In the genomic region with DNA sequence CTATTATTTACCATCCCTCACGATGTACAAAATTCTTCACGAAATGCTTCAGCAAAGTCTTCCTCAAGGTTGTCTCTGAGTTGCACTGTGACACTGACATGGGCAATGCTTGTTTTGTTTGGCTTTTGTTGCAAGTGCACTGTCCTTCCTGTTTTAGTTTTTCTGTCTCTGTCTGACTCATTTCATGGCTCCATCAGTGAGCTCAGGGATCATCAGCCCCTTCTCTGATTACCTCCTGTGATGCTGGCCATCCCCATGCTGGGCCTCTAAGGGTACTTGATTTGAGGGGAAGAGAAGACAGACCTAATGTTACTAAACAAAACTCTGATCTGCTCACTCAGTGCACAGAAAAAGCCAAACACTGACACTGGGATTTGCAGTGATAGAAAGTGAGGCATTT, we compare ENCODE assay signal across 12 cellular contexts. TPM values are rescaled to one million over a fixed set of nuclear protein-coding genes. Genes with fewer than 3 reads are reported as not detected.
DNase-seq lines count a peak whose midpoint lies in the region; ATAC-seq and TF ChIP-seq lines count a peak whose summit lies in the region.
"Had no signal": no experiment of that assay in that cellular context is flagged by ENCODE, and none has a peak within 500 bp of the region (broad histone marks: within the 10 kb centered on the region; RNA-seq: fewer than 3 reads in every experiment).

No MANE protein-coding gene starts in this region.

- TF ChIP-seq CTCF in SK-N-SH (IDR thresholded peaks at IDR 0.05) = no peak

- WGBS in SK-N-SH (ENCODE audit: low lambda C conversion rate) = 91% methylated on average over 2 of the region's 2 CpGs

- DNase-seq in SK-N-SH (no peak), posterior cingulate gyrus (no peak), NCI-H2196 (lab: John Stamatoyannopoulos, UW; ENCODE audit: unreplicated experiment) (no peak)
- DNase-seq in central memory CD8-positive, alpha-beta T cell (ENCODE audit: low spot score in 2 of 2) = no peak
- DNase-seq in CD8-positive, alpha-beta memory T cell = no peak
- DNase-seq: 8988T, NCI-H226 had no signal

- no peak overlapping the region for H3K4me3 Mint-ChIP-seq in central memory CD8-positive, alpha-beta T cell
- no peak overlapping the region for H3K4me3 Mint-ChIP-seq in CD8-positive, alpha-beta memory T cell
- H3K4me3 Mint-ChIP-seq: activated naive CD8-positive, alpha-beta T cell had no signal

- H3K9me2 ChIP-seq in SK-N-SH = no peaks in the 10 kb centered on the region

- H3K79me2 ChIP-seq in SK-N-SH (ENCODE audit: insufficient read depth) = no peaks in the 10 kb centered on the region

- no peaks in the 10 kb centered on the region for H3K36me3 Mint-ChIP-seq in central memory CD8-positive, alpha-beta T cell (ENCODE audit: insufficient read depth)
- H3K36me3 Mint-ChIP-seq in CD8-positive, alpha-beta memory T cell = no peaks in the 10 kb centered on the region

- no peak for TF ChIP-seq RAD21 in SK-N-SH (IDR thresholded peaks at IDR 0.05; ENCODE audit: low read length)

- H2AFZ ChIP-seq in SK-N-SH (ENCODE audit: low read depth) = peak overlapping the region; percentile 35; the same call in 1 of the 2 replicates

- POLR2A ChIA-PET in SK-N-SH (lab: Yijun Ruan, JAX) = no interaction called here
- POLR2A ChIA-PET in CD8-positive, alpha-beta memory T cell (lab: Charles Lee) = no interaction called here

- peaks cover 0 to 7% of the 10 kb centered on the region in 2 experiments; a peak in 1 of 4 replicates for H3K4me1 ChIP-seq in SK-N-SH (ENCODE audit: control insufficient read depth in 1 of 2, insufficient read depth in 2 of 2, low read depth in 1 of 2, low read length in 1 of 2)
- H3K4me1 ChIP-seq in CD8-positive, alpha-beta memory T cell (ENCODE audit: insufficient read depth, low read length) = no peaks in the 10 kb centered on the region
- H3K4me1 ChIP-seq: prostate gland had no signal

- H4K20me1 ChIP-seq in SK-N-SH (ENCODE audit: insufficient read depth) = no peaks in the 10 kb centered on the region

- H3K27ac Mint-ChIP-seq in central memory CD8-positive, alpha-beta T cell (ENCODE audit: low read depth) = peak overlapping the region; percentile 16
- peak overlapping the region in 2 of 8 donors; percentile 15 to 20 for H3K27ac Mint-ChIP-seq in CD8-positive, alpha-beta memory T cell
- H3K27ac Mint-ChIP-seq: activated naive CD8-positive, alpha-beta T cell had no signal

- CTCF ChIA-PET in SK-N-SH (lab: Yijun Ruan, JAX) = interaction anchor here (0.6 kb wide), 1 partner anchor 699 kb away, joined by 3 read pairs; no protein-coding TSS in a partner anchor
- CTCF ChIA-PET in CD8-positive, alpha-beta memory T cell (lab: Charles Lee) = no interaction called here

- H3K27me3 ChIP-seq in SK-N-SH (ENCODE audit: insufficient read depth) = no peaks in the 10 kb centered on the region
- H3K27me3 ChIP-seq in CD8-positive, alpha-beta memory T cell (ENCODE audit: insufficient read depth, low read length, poor library complexity, severe bottlenecking) = no peaks in the 10 kb centered on the region

- peaks cover 6% of the 10 kb centered on the region for H3K4me1 Mint-ChIP-seq in central memory CD8-positive, alpha-beta T cell
- H3K4me1 Mint-ChIP-seq in CD8-positive, alpha-beta memory T cell = peaks cover 4 to 16% (median 7%) of the 10 kb centered on the region in 3 donors

- H3F3A ChIP-seq in SK-N-SH (replicated peaks; ENCODE audit: insufficient read depth) = peaks cover 23% of the 10 kb centered on the region

- no peak; the same call in 2 of the 3 replicates for ATAC-seq in SK-N-SH treated with all-trans-retinoic acid at 6 μM for 48 hours
- peak; percentile 67 for ATAC-seq in GM21528 (IDR thresholded peaks at IDR 0.05; ENCODE audit: low FRiP score, unreplicated experiment)
- peak; percentile 75 for ATAC-seq in HG03354 (IDR thresholded peaks at IDR 0.05; ENCODE audit: poor library complexity, severe bottlenecking, unreplicated experiment)
- ATAC-seq in central memory CD8-positive, alpha-beta T cell (replicated peaks; ENCODE audit: extremely low read depth, poor library complexity, severe bottlenecking) = no peak

- peak overlapping the region in 1 of 2 experiments; percentile 17; a peak in 2 of 4 replicates for H3K27ac ChIP-seq in SK-N-SH (ENCODE audit: low read depth in 2 of 2, low read length in 1 of 2)
- no peak overlapping the region for H3K27ac ChIP-seq in CD8-positive, alpha-beta memory T cell (ENCODE audit: low read depth, low read length)
- H3K27ac ChIP-seq: prostate gland had no signal

- peak overlapping the region; percentile 23; the same call in 1 of the 2 replicates for H3K4me2 ChIP-seq in SK-N-SH

- no peaks in the 10 kb centered on the region for H3K9me3 Mint-ChIP-seq in central memory CD8-positive, alpha-beta T cell
- H3K9me3 Mint-ChIP-seq in CD8-positive, alpha-beta memory T cell = no peaks in the 10 kb centered on the region

- H3K36me3 ChIP-seq in SK-N-SH (replicated peaks in 1 of 2; ENCODE audit: control insufficient read depth in 1 of 2, insufficient read depth in 2 of 2, low read length in 1 of 2) = no peaks in the 10 kb centered on the region
- no peaks in the 10 kb centered on the region for H3K36me3 ChIP-seq in CD8-positive, alpha-beta memory T cell (ENCODE audit: insufficient read depth, low read length)
- H3K36me3 ChIP-seq: prostate gland had no signal

- H3K27me3 Mint-ChIP-seq in central memory CD8-positive, alpha-beta T cell = no peaks in the 10 kb centered on the region
- peaks cover 0 to 2% of the 10 kb centered on the region in 2 donors for H3K27me3 Mint-ChIP-seq in CD8-positive, alpha-beta memory T cell
- H3K27me3 Mint-ChIP-seq: activated naive CD8-positive, alpha-beta T cell had no signal

- H3K4me3 ChIP-seq in SK-N-SH (ENCODE audit: low read depth in 2 of 2, low read length in 1 of 2) = no peak overlapping the region
- no peak overlapping the region for H3K4me3 ChIP-seq in CD8-positive, alpha-beta memory T cell (ENCODE audit: low read length)
- H3K4me3 ChIP-seq: prostate gland had no signal

- TF ChIP-seq EP300 in SK-N-SH (IDR thresholded peaks at IDR 0.05; ENCODE audit: borderline replicate concordance in 1 of 2, low read depth in 1 of 2, low read length in 1 of 2) = no peak

- intact Hi-C loops in posterior cingulate gyrus (cut with DNase I) = no loop called here

- no peak overlapping the region for H3K9ac ChIP-seq in SK-N-SH

- no peaks in the 10 kb centered on the region for H3K9me3 ChIP-seq in SK-N-SH
- H3K9me3 ChIP-seq in CD8-positive, alpha-beta memory T cell (ENCODE audit: low read length) = no peaks in the 10 kb centered on the region
- H3K9me3 ChIP-seq: prostate gland had no signal

TF ChIP-seq in SK-N-SH, 30 proteins besides CTCF, POLR2A, EP300 and RAD21:
- TF ChIP-seq, protein P1, sequence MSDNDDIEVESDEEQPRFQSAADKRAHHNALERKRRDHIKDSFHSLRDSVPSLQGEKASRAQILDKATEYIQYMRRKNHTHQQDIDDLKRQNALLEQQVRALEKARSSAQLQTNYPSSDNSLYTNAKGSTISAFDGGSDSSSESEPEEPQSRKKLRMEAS (IDR thresholded peaks at IDR 0.05; ENCODE audit: low read depth) = no peak
- no peak for TF ChIP-seq RFX5 (IDR thresholded peaks at IDR 0.05; ENCODE audit: low read length)
- TF ChIP-seq, protein P2, sequence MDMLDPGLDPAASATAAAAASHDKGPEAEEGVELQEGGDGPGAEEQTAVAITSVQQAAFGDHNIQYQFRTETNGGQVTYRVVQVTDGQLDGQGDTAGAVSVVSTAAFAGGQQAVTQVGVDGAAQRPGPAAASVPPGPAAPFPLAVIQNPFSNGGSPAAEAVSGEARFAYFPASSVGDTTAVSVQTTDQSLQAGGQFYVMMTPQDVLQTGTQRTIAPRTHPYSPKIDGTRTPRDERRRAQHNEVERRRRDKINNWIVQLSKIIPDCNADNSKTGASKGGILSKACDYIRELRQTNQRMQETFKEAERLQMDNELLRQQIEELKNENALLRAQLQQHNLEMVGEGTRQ (IDR thresholded peaks at IDR 0.05; ENCODE audit: borderline replicate concordance, low read depth, low read length) = no peak

TF ChIP-seq in SK-N-SH treated with all-trans-retinoic acid at 6 μM for 48 hours, 23 proteins besides CTCF, POLR2A, EP300 and RAD21:
- TF ChIP-seq, protein P3, sequence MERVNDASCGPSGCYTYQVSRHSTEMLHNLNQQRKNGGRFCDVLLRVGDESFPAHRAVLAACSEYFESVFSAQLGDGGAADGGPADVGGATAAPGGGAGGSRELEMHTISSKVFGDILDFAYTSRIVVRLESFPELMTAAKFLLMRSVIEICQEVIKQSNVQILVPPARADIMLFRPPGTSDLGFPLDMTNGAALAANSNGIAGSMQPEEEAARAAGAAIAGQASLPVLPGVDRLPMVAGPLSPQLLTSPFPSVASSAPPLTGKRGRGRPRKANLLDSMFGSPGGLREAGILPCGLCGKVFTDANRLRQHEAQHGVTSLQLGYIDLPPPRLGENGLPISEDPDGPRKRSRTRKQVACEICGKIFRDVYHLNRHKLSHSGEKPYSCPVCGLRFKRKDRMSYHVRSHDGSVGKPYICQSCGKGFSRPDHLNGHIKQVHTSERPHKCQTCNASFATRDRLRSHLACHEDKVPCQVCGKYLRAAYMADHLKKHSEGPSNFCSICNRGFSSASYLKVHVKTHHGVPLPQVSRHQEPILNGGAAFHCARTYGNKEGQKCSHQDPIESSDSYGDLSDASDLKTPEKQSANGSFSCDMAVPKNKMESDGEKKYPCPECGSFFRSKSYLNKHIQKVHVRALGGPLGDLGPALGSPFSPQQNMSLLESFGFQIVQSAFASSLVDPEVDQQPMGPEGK (CRISPR knock-in tag; IDR thresholded peaks at IDR 0.05; ENCODE audit: borderline replicate concordance) = no peak
- TF ChIP-seq ISL1 (CRISPR knock-in tag; IDR thresholded peaks at IDR 0.05) (no peak), SNAI2 (CRISPR knock-in tag; IDR thresholded peaks at IDR 0.05) (no peak), TOX (CRISPR knock-in tag; IDR thresholded peaks at IDR 0.05; ENCODE audit: borderline replicate concordance) (no peak), ZNF8 (CRISPR knock-in tag; IDR thresholded peaks at IDR 0.05) (no peak), ZNF565 (CRISPR knock-in tag; conservative IDR thresholded peaks at IDR 0.05; ENCODE audit: low read depth) (no peak), ZFP3 (CRISPR knock-in tag; IDR thresholded peaks at IDR 0.05) (no peak), ARNTL (CRISPR knock-in tag; IDR thresholded peaks at IDR 0.05; ENCODE audit: borderline replicate concordance, low read depth) (no peak)
TF ChIP-seq in SK-N-SH treated with all-trans-retinoic acid at 6 μM for 48 hours: peak in this region for 0.

RNA-seq across cellular contexts. Expression of a gene that starts 37.6 kb away (rescaled TPM):
- 6.1 and 6.9 TPM in 2 replicates for polyA plus RNA-seq in SK-N-SH (2012; rRNA removed)
- polyA plus RNA-seq in SK-N-SH (2012; cell fraction: cytosol; rRNA removed) = 7.2 and 8.4 TPM in 2 replicates
- 7.8 and 14.1 TPM in 2 replicates for polyA plus RNA-seq in SK-N-SH (2012; cell fraction: nucleus; rRNA removed)
- 10 to 100 TPM; 23.4 to 27.9 TPM for total RNA-seq in CD8-positive, alpha-beta memory T cell
- 32.8 TPM for polyA plus RNA-seq in CD8-positive, alpha-beta memory T cell

RNA-seq across cellular contexts. Expression of a gene that starts 47.2 kb away (rescaled TPM):
- 1.3 and 2.1 TPM in 2 replicates for polyA plus RNA-seq in SK-N-SH (2012; rRNA removed)
- polyA plus RNA-seq in SK-N-SH (2012; cell fraction: cytosol; rRNA removed) = 0.67 and 1.8 TPM in 2 replicates
- polyA plus RNA-seq in SK-N-SH (2012; cell fraction: nucleus; rRNA removed) = 4.7 and 10.7 TPM in 2 replicates
- total RNA-seq in CD8-positive, alpha-beta memory T cell = 10 to 100 TPM; 37.5 to 37.7 TPM
- polyA plus RNA-seq in CD8-positive, alpha-beta memory T cell = 0.60 TPM

Comparison
In these comparisons a context has a peak if more than half of its experiments do, and no peak if none do; other contexts are left out.
1. ATAC-seq: peak in GM21528 (single experiment) and HG03354 (single experiment); none in SK-N-SH treated with all-trans-retinoic acid at 6 μM for 48 hours (single experiment) and central memory CD8-positive, alpha-beta T cell (single experiment).